In genomic region chr19:19505669-19506326, GRCh38 we compare ENCODE assay signal across 16 cellular contexts. TPM values are rescaled to one million over a fixed set of nuclear protein-coding genes. Genes with fewer than 3 reads are reported as not detected.
DNase-seq lines count a peak whose midpoint lies in the region; ATAC-seq, FAIRE-seq and TF ChIP-seq lines count a peak whose summit lies in the region.
"Had no signal": no experiment of that assay in that cellular context is flagged by ENCODE, and none has a peak within 500 bp of the region (broad histone marks: within the 10 kb centered on the region; RNA-seq: fewer than 3 reads in every experiment).

No MANE protein-coding gene starts in this region.

- peaks cover 8% of the 10 kb centered on the region for H4K20me1 ChIP-seq in osteoblast (ENCODE audit: insufficient read depth, low read length)

- no peak overlapping the region for H3K27ac Mint-ChIP-seq in natural killer cell treated with Interleukin-12 subunit alpha and Interleukin-12 subunit beta and Interleukin-15 and Interleukin-18, amount 100 ng/mL, for 72 hours
- H3K27ac Mint-ChIP-seq: CD4-positive, CD25-positive, alpha-beta regulatory T cell had no signal

- H3K27me3 Mint-ChIP-seq in natural killer cell treated with Interleukin-12 subunit alpha and Interleukin-12 subunit beta and Interleukin-15 and Interleukin-18, amount 100 ng/mL, for 72 hours: no peaks in the 10 kb centered on the region
- H3K27me3 Mint-ChIP-seq: CD4-positive, CD25-positive, alpha-beta regulatory T cell had no signal

- in situ Hi-C loops in ACHN (cut with HindIII; ENCODE audit: low pct_ligation_motif_present, low pct_unique_long_range_greater_than_20kb, low sequenced_read_pairs): no loop called here

- H3K4me1 Mint-ChIP-seq in natural killer cell treated with Interleukin-12 subunit alpha and Interleukin-12 subunit beta and Interleukin-15 and Interleukin-18, amount 100 ng/mL, for 72 hours (ENCODE audit: low read depth in 2 of 2): no peaks in the 10 kb centered on the region
- H3K4me1 Mint-ChIP-seq: CD4-positive, CD25-positive, alpha-beta regulatory T cell had no signal

- TF ChIP-seq CTCF in kidney (IDR thresholded peaks at IDR 0.05; ENCODE audit: borderline replicate concordance, extremely low read depth, insufficient read depth) (no peak), osteoblast (IDR thresholded peaks at IDR 0.05; ENCODE audit: extremely low read depth, low read depth, low read length) (no peak)

- whole genome bisulfite sequencing in right cardiac atrium: 88% methylated on average over 27 of the region's 27 CpGs

- no peak for FAIRE-seq in kidney (lab: Jason Lieb, UNC)
- FAIRE-seq: A549, GM19239, HTR-8/SVneo had no signal

- H3K4me1 ChIP-seq in right cardiac atrium (ENCODE audit: control insufficient read depth, insufficient read depth, low read length) (no peaks in the 10 kb centered on the region), kidney (ENCODE audit: control insufficient read depth in 1 of 2, insufficient read depth in 1 of 2, low read depth in 1 of 2, low read length in 2 of 2) (no peaks in the 10 kb centered on the region), osteoblast (ENCODE audit: insufficient read depth, low read length) (no peaks in the 10 kb centered on the region)
- H3K4me1 ChIP-seq: A549, BLaER1 had no signal

- H3K9ac ChIP-seq in kidney (ENCODE audit: low read length in 2 of 2): no peak overlapping the region
- H3K9ac ChIP-seq: BLaER1 had no signal

- H3K27ac ChIP-seq in right cardiac atrium (ENCODE audit: low read length) (no peak overlapping the region), kidney (ENCODE audit: low read depth in 2 of 2, low read length in 2 of 2) (no peak overlapping the region), osteoblast (ENCODE audit: low read depth, low read length) (no peak overlapping the region)
- H3K27ac ChIP-seq: A549, BLaER1 had no signal

- H2AFZ ChIP-seq in osteoblast (ENCODE audit: low read length): no peak overlapping the region

- peaks cover 9% of the 10 kb centered on the region for H3K36me3 Mint-ChIP-seq in natural killer cell treated with Interleukin-12 subunit alpha and Interleukin-12 subunit beta and Interleukin-15 and Interleukin-18, amount 100 ng/mL, for 72 hours

- no peak overlapping the region for H3K4me2 ChIP-seq in osteoblast (ENCODE audit: insufficient read depth, low read length)
- H3K4me2 ChIP-seq: A549, BLaER1 had no signal

- H3K36me3 ChIP-seq in kidney (ENCODE audit: control insufficient read depth in 1 of 2, insufficient read depth in 2 of 2, low read length in 2 of 2) (peaks cover 13 to 22% of the 10 kb centered on the region in 2 donors), osteoblast (ENCODE audit: insufficient read depth, low read length) (peaks cover 60% of the 10 kb centered on the region)

- H3K79me2 ChIP-seq in osteoblast (ENCODE audit: insufficient read depth, low read length): peaks cover under 1% of the 10 kb centered on the region

- H3K9me3 Mint-ChIP-seq in natural killer cell treated with Interleukin-12 subunit alpha and Interleukin-12 subunit beta and Interleukin-15 and Interleukin-18, amount 100 ng/mL, for 72 hours: no peaks in the 10 kb centered on the region
- H3K9me3 Mint-ChIP-seq: H9 had no signal

- H3K27me3 ChIP-seq in right cardiac atrium (ENCODE audit: control insufficient read depth, insufficient read depth): no peaks in the 10 kb centered on the region
- no peaks in the 10 kb centered on the region for H3K27me3 ChIP-seq in osteoblast (ENCODE audit: insufficient read depth, low read length)
- H3K27me3 ChIP-seq: BLaER1 had no signal

- H3K4me3 ChIP-seq in right cardiac atrium (ENCODE audit: low read length): no peak overlapping the region
- H3K4me3 ChIP-seq in kidney (ENCODE audit: low read length in 2 of 2): no peak overlapping the region
- H3K4me3 ChIP-seq in osteoblast (ENCODE audit: insufficient read depth, low read length): no peak overlapping the region
- H3K4me3 ChIP-seq: A549, BLaER1 had no signal

- no peak overlapping the region for H3K4me3 Mint-ChIP-seq in natural killer cell treated with Interleukin-12 subunit alpha and Interleukin-12 subunit beta and Interleukin-15 and Interleukin-18, amount 100 ng/mL, for 72 hours
- H3K4me3 Mint-ChIP-seq: CD4-positive, CD25-positive, alpha-beta regulatory T cell; H9 had no signal

- H3K9me3 ChIP-seq in right cardiac atrium (ENCODE audit: control insufficient read depth, low read length): no peaks in the 10 kb centered on the region
- H3K9me3 ChIP-seq in kidney (ENCODE audit: control insufficient read depth in 1 of 2, low read length in 2 of 2): no peaks in the 10 kb centered on the region
- no peaks in the 10 kb centered on the region for H3K9me3 ChIP-seq in osteoblast (ENCODE audit: low read depth, low read length)
- H3K9me3 ChIP-seq: A549, BLaER1 had no signal

- intact Hi-C loops in right cardiac atrium (cut with DNase I) (no loop called here), left cardiac atrium (cut with DNase I) (no loop called here), kidney (cut with DNase I) (no loop called here)

- ATAC-seq in right cardiac atrium: no peak
- no peak for ATAC-seq in left cardiac atrium
- ATAC-seq in natural killer cell treated with Interleukin-12 subunit alpha and Interleukin-12 subunit beta and Interleukin-15 and Interleukin-18, amount 100 ng/mL, for 72 hours: no peak
- ATAC-seq: A549 had no signal

- DNase-seq in right cardiac atrium: peak in 2 of 3 donors; percentile 61 to 62
- DNase-seq in left cardiac atrium: no peak
- DNase-seq in kidney: peak; percentile 75
- peak; percentile 76 for DNase-seq in osteoblast (ENCODE audit: insufficient read length, low spot score, missing footprints)
- DNase-seq in RPMI8226: no peak
- no peak for DNase-seq in natural killer cell treated with Interleukin-12 subunit alpha and Interleukin-12 subunit beta and Interleukin-15 and Interleukin-18, amount 100 ng/mL, for 72 hours (ENCODE audit: low spot score)
- no peak for DNase-seq in ACHN
- DNase-seq: CD4-positive, CD25-positive, alpha-beta regulatory T cell; DMS53; GF-D8; GOT3; H9 had no signal

RNA-seq across cellular contexts. Expression of gene TSSK6, which starts 9.6 kb away (rescaled TPM):
- total RNA-seq in right cardiac atrium: under 1 TPM; 0.28 to 0.97 (median 0.82) TPM
- polyA plus RNA-seq in right cardiac atrium: 0.77 TPM
- under 1 TPM; 0.50 to 0.88 TPM for total RNA-seq in left cardiac atrium
- 3.7 TPM for total RNA-seq in kidney
- polyA plus RNA-seq in kidney (ENCODE audit: insufficient read depth, low read depth, low replicate concordance): 1.4 TPM
- 2.7 and 4.3 TPM in 2 replicates for total RNA-seq in osteoblast
- total RNA-seq in natural killer cell treated with Interleukin-12 subunit alpha and Interleukin-12 subunit beta and Interleukin-15 and Interleukin-18, amount 100 ng/mL, for 72 hours: 1 to 10 TPM; 1.9 to 2.6 TPM

RNA-seq across cellular contexts. Expression of gene NDUFA13, which starts 10.2 kb away (rescaled TPM):
- 1,000 to 10,000 TPM in 1 of 4 donors, 100 to 1,000 TPM in 3; 785 to 1,013 (median 850) TPM for total RNA-seq in right cardiac atrium
- polyA plus RNA-seq in right cardiac atrium: 1,226 TPM
- 100 to 1,000 TPM; 850 to 852 TPM for total RNA-seq in left cardiac atrium
- 328 TPM for total RNA-seq in kidney
- polyA plus RNA-seq in kidney (ENCODE audit: insufficient read depth, low read depth, low replicate concordance): 627 TPM
- total RNA-seq in osteoblast: 160 and 202 TPM in 2 replicates
- 100 to 1,000 TPM; 261 to 310 TPM for total RNA-seq in natural killer cell treated with Interleukin-12 subunit alpha and Interleukin-12 subunit beta and Interleukin-15 and Interleukin-18, amount 100 ng/mL, for 72 hours

RNA-seq across cellular contexts. Expression of gene YJEFN3, which starts 22.9 kb away (rescaled TPM):
- total RNA-seq in right cardiac atrium (1 to 10 TPM; 1.3 to 4.3 (median 1.6) TPM), left cardiac atrium (1 to 10 TPM; 2.7 to 2.9 TPM), kidney (3.7 TPM), osteoblast (under 0.01 and 0.29 TPM in 2 replicates)
- polyA plus RNA-seq in right cardiac atrium (2.9 TPM), kidney (ENCODE audit: insufficient read depth, low read depth, low replicate concordance) (3.1 TPM)
- total RNA-seq in natural killer cell treated with Interleukin-12 subunit alpha and Interleukin-12 subunit beta and Interleukin-15 and Interleukin-18, amount 100 ng/mL, for 72 hours: 10 to 100 TPM in 1 of 2 donors, 1 to 10 TPM in 1; 10.0 to 14.9 TPM
- polyA plus RNA-seq: CD4-positive, CD25-positive, alpha-beta regulatory T cell had no signal

RNA-seq across cellular contexts. Expression of gene CILP2, which starts 32.3 kb away (rescaled TPM):
- total RNA-seq in right cardiac atrium: under 1 TPM; 0.08 to 0.39 (median 0.22) TPM
- 0.05 TPM for polyA plus RNA-seq in right cardiac atrium
- under 1 TPM; 0.32 to 0.71 TPM for total RNA-seq in left cardiac atrium
- 0.41 TPM for total RNA-seq in kidney
- not detected for polyA plus RNA-seq in kidney (ENCODE audit: insufficient read depth, low read depth, low replicate concordance)
- total RNA-seq in osteoblast: 0.72 and 0.88 TPM in 2 replicates
- total RNA-seq in natural killer cell treated with Interleukin-12 subunit alpha and Interleukin-12 subunit beta and Interleukin-15 and Interleukin-18, amount 100 ng/mL, for 72 hours: under 1 TPM; 0.21 to 0.42 TPM

Comparison
In these comparisons a context has a peak if more than half of its experiments do, and no peak if none do; other contexts are left out.
1. DNase-seq: peak in right cardiac atrium (2 of 3), kidney (single experiment) and osteoblast (single experiment); none in left cardiac atrium (single experiment), RPMI8226 (single experiment), natural killer cell treated with Interleukin-12 subunit alpha and Interleukin-12 subunit beta and Interleukin-15 and Interleukin-18, amount 100 ng/mL, for 72 hours (single experiment) and ACHN (single experiment).